In genomic region chr22:24259459-24259858, GRCh38 we compare ENCODE assay signal across 8 cellular contexts. TPM values are rescaled to one million over a fixed set of nuclear protein-coding genes. Genes with fewer than 3 reads are reported as not detected.
DNase-seq lines count a peak whose midpoint lies in the region; ATAC-seq and TF ChIP-seq lines count a peak whose summit lies in the region.
"Not testable (repeated sequence)": the region's sequence is repeated elsewhere in the genome, so short reads cannot be mapped to it uniquely, and the experiment has no call there.

No MANE protein-coding gene starts in this region.

- not testable (repeated sequence) for H3K4me1 Mint-ChIP-seq in T-helper 1 cell treated with Interleukin-12 subunit alpha and Interleukin-12 subunit beta and Interleukin-4 antibody, amounts not matched to agents 30 μg/mL and 1 μg/mL, for 36 hours (ENCODE audit: low read depth)

- H3K4me1 ChIP-seq in lung (ENCODE audit: control insufficient read depth in 2 of 2, insufficient read depth in 2 of 2, low read length in 2 of 2), result not testable (repeated sequence)

- H3K27me3 ChIP-seq in lung (ENCODE audit: control insufficient read depth, insufficient read depth), result not testable (repeated sequence)

- 2 to 11% methylated on average over 5 to 7 of the region's 10 CpGs for WGBS in lung, 2 donors

- H3K4me3 Mint-ChIP-seq in T-helper 1 cell treated with Interleukin-12 subunit alpha and Interleukin-12 subunit beta and Interleukin-4 antibody, amounts not matched to agents 30 μg/mL and 1 μg/mL, for 36 hours, result not testable (repeated sequence)

- peak; percentile 56 for TF ChIP-seq CTCF in AG09309 (IDR thresholded peaks at IDR 0.05; ENCODE audit: control insufficient read depth, insufficient read depth, low read depth, low read length, missing control alignments)
- peak; percentile 39 for TF ChIP-seq CTCF in epithelial cell of esophagus (IDR thresholded peaks at IDR 0.05; ENCODE audit: insufficient read depth, low read depth, low read length, missing control alignments)
- TF ChIP-seq CTCF in lung (IDR thresholded peaks at IDR 0.05; ENCODE audit: control extremely low read depth, extremely low read depth), result not testable (repeated sequence)

- peak overlapping the region; percentile 36 for H3K27ac Mint-ChIP-seq in T-helper 1 cell treated with Interleukin-12 subunit alpha and Interleukin-12 subunit beta and Interleukin-4 antibody, amounts not matched to agents 30 μg/mL and 1 μg/mL, for 36 hours

- ATAC-seq in lung (ENCODE audit: insufficient read depth, low FRiP score), result not testable (repeated sequence)

- not testable (repeated sequence) for H3K4me3 ChIP-seq in AG09309 (ENCODE audit: control insufficient read depth, low read depth, low read length); epithelial cell of esophagus (ENCODE audit: low read length); lung

- DNase-seq in AG09309 (ENCODE audit: low read depth), result not testable (repeated sequence)
- peak; percentile 80 for DNase-seq in H4 (ENCODE audit: low spot score)
- DNase-seq in NCI-H2196 (lab: John Stamatoyannopoulos, UW; ENCODE audit: unreplicated experiment), result peak; percentile 34
- peak; percentile 37 to 38 for DNase-seq in activated T-helper 1 cell treated with anti-CD3 and anti-CD28 coated beads, Interleukin-2, amount 50 U/mL, for 16 hours (ENCODE audit: low read depth in 1 of 2, low spot score in 1 of 2)
- DNase-seq in epithelial cell of esophagus (ENCODE audit: low read depth), result peak; percentile 85
- peak; percentile 83 for DNase-seq in lung (ENCODE audit: low spot score)
- peak; percentile 66 to 75 for DNase-seq in stimulated activated CD4-positive, alpha-beta T cell treated with anti-CD3 and anti-CD28 coated beads, Interleukin-2, amount 100 ng/mL, for 24 hours

- H3K36me3 ChIP-seq in lung (ENCODE audit: control insufficient read depth in 2 of 2, insufficient read depth in 2 of 2, low read length in 2 of 2), result not testable (repeated sequence)

- not testable (repeated sequence) for H3K9me3 Mint-ChIP-seq in T-helper 1 cell treated with Interleukin-12 subunit alpha and Interleukin-12 subunit beta and Interleukin-4 antibody, amounts not matched to agents 30 μg/mL and 1 μg/mL, for 36 hours

- not testable (repeated sequence) for H3K27ac ChIP-seq in lung (ENCODE audit: low read depth in 1 of 2, low read length in 1 of 2)

- H3K27me3 Mint-ChIP-seq in T-helper 1 cell treated with Interleukin-12 subunit alpha and Interleukin-12 subunit beta and Interleukin-4 antibody, amounts not matched to agents 30 μg/mL and 1 μg/mL, for 36 hours (ENCODE audit: low read depth), result not testable (repeated sequence)

- H3K36me3 Mint-ChIP-seq in T-helper 1 cell treated with Interleukin-12 subunit alpha and Interleukin-12 subunit beta and Interleukin-4 antibody, amounts not matched to agents 30 μg/mL and 1 μg/mL, for 36 hours (ENCODE audit: low read depth), result not testable (repeated sequence)

- H3K9me3 ChIP-seq in lung (ENCODE audit: control insufficient read depth in 2 of 2, insufficient read depth in 1 of 2, low read length in 1 of 2), result not testable (repeated sequence)

RNA-seq across cellular contexts. Expression of gene SPECC1L, which starts 11.2 kb away (rescaled TPM):
- 10.8 and 27.0 TPM in 2 replicates for total RNA-seq in H4 (2014; rRNA removed; shearing (Covaris generic))
- 10 to 100 TPM; 61.3 to 83.9 TPM for total RNA-seq in lung
- 10 to 100 TPM; 10.4 to 14.3 TPM for polyA plus RNA-seq in lung

RNA-seq across cellular contexts. Expression of gene GGT5, which starts 14.6 kb away (rescaled TPM):
- total RNA-seq in H4 (2014; rRNA removed; shearing (Covaris generic)), result not detected in 2 replicates
- total RNA-seq in lung, result 10 to 100 TPM in 1 of 2 donors, 1 to 10 TPM in 1; 9.8 to 92.0 TPM
- 10 to 100 TPM; 50.7 to 58.7 TPM for polyA plus RNA-seq in lung
